ENCODE assay signal across 22 cellular contexts in the genomic region with DNA sequence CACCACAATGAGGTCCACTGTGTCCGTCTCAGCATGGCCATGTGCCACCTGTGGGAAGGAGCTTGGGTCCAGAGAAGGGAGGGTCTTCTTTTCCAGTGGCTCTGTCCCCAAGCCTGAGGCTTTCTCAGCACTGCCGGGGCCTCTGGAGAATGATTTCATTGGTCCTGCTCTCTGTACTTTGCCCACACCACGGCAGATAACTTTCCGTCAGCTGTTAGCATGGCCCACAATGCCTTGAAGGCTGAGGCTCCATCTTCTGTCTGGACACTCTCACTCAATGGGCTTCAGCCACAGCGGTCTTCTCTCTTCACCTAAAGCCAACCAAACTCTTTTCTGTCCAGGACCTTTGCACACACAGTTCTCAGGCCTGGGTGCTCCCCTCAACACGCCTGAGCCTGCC.
"Had no signal": no experiment of that assay in that cellular context is flagged by ENCODE, and none has a peak within 500 bp of the region (broad histone marks: within the 10 kb centered on the region; RNA-seq: fewer than 3 reads in every experiment).

No MANE protein-coding gene starts in this region.

- ATAC-seq: Panc1, PC-3, SK-N-SH treated with all-trans-retinoic acid at 6 μM for 48 hours had no signal

- H3K27ac ChIP-seq: RWPE1, SJCRH30 had no signal

- DNase-seq: IMR-90, Karpas-422, KG1, MG63, NCI-H1092, NCI-H1105 treated with DMSO at 0.1 percent for 48 hours, NCI-H1417 treated with DMSO at 0.1 percent for 48 hours, NCI-H146, NCI-H1694 treated with DMSO at 0.1 percent for 48 hours, NCI-H1930, NCI-H2081, NCI-H2107, NCI-H2227 treated with DMSO at 0.1 percent for 48 hours, NCI-H524, NCI-H526 treated with DMSO at 0.1 percent for 48 hours, NCI-H748 treated with DMSO at 0.1 percent for 48 hours, PC-3, SHP77, SJCRH30 had no signal

- H3K9me3 ChIP-seq: SJCRH30 had no signal

- H3K27me3 ChIP-seq: MG63, SJCRH30 had no signal

- H3K36me3 ChIP-seq: MG63, SJCRH30 had no signal

- H3K4me3 ChIP-seq: MG63, SJCRH30 had no signal
